26 cellular contexts compared by ENCODE assay signal in genomic region chr2:112819081-112819480, GRCh38. TPM values are rescaled to one million over a fixed set of nuclear protein-coding genes. Genes with fewer than 3 reads are reported as not detected.
A peak's percentile ranks its signal among the peaks of the same experiment; 100 is the strongest.
DNase-seq lines count a peak whose midpoint lies in the region; ATAC-seq, FAIRE-seq and TF ChIP-seq lines count a peak whose summit lies in the region.
"Had no signal": no experiment of that assay in that cellular context is flagged by ENCODE, and none has a peak within 500 bp of the region (broad histone marks: within the 10 kb centered on the region; RNA-seq: fewer than 3 reads in every experiment).

No MANE protein-coding gene starts in this region.

- H3K9ac ChIP-seq in HepG2 (ENCODE audit: insufficient read depth, low read depth, low read length), result peak overlapping the region; percentile 71; the same call in 1 of the 2 replicates
- H3K9ac ChIP-seq: BLaER1 treated with 17β-estradiol and CSF1 and Interleukin-3, amounts not matched to agents 10 nM and 100 nM; KMS-11 had no signal

- peaks cover 13% of the 10 kb centered on the region for H3K4me1 Mint-ChIP-seq in type B pancreatic cell (ENCODE audit: unreplicated experiment)

- no peaks in the 10 kb centered on the region for H3K36me3 ChIP-seq in HepG2 (replicated peaks in 1 of 2; ENCODE audit: control insufficient read depth in 1 of 2, insufficient read depth in 2 of 2, low read length in 2 of 2)
- H3K36me3 ChIP-seq: BLaER1 treated with 17β-estradiol and CSF1 and Interleukin-3, amounts not matched to agents 10 nM and 100 nM had no signal

- peak overlapping the region; percentile 19 for H3K27ac Mint-ChIP-seq in type B pancreatic cell
- H3K27ac Mint-ChIP-seq: CD4-positive, alpha-beta T cell; IgD-negative memory B cell had no signal

- no peak for ATAC-seq in HepG2
- ATAC-seq: HCT116 had no signal

- 85% methylated on average over 7 of the region's 7 CpGs for whole genome bisulfite sequencing in HepG2 (ENCODE audit: low lambda C conversion rate)

- no peak for TF ChIP-seq RAD21 in HepG2 (CRISPR knock-in tag; IDR thresholded peaks at IDR 0.05)

- POLR2A ChIA-PET in RWPE1 (lab: Yijun Ruan, JAX; ENCODE audit: low non-redundant PET), result interaction anchor here (0.7 kb wide), 1 partner anchor 35 kb away, joined by 7 read pairs; the partner anchor contains the start of gene IL1A
- POLR2A ChIA-PET in HepG2 (lab: Yijun Ruan, JAX), result interaction anchor here (2.3 kb wide), 1 partner anchor 10 kb away, joined by 10 read pairs; no protein-coding TSS in a partner anchor

- no peak overlapping the region for H3K4me3 Mint-ChIP-seq in type B pancreatic cell
- H3K4me3 Mint-ChIP-seq: CD4-positive, alpha-beta T cell; IgD-negative memory B cell had no signal

- H3K36me3 Mint-ChIP-seq in type B pancreatic cell, result peaks cover 4% of the 10 kb centered on the region

- TF ChIP-seq POLR2A in HepG2 (IDR thresholded peaks at IDR 0.05; ENCODE audit: insufficient read depth in 1 of 2, low read depth in 2 of 2, low read length in 2 of 2), result no peak

- peak overlapping the region; percentile 67; the same call in 1 of the 2 replicates for H3K4me2 ChIP-seq in HepG2 (ENCODE audit: low read depth, low read length)
- H3K4me2 ChIP-seq: BLaER1 treated with 17β-estradiol and CSF1 and Interleukin-3, amounts not matched to agents 10 nM and 100 nM; KMS-11 had no signal

- no peak for TF ChIP-seq EP300 in HepG2 (IDR thresholded peaks at IDR 0.05; ENCODE audit: low read depth in 2 of 2, low read length in 2 of 2)
- no peak for TF ChIP-seq EP300 in HepG2 (CRISPR knock-in tag; IDR thresholded peaks at IDR 0.05; ENCODE audit: borderline replicate concordance)

- H3K9me3 ChIP-seq in HepG2 (ENCODE audit: low read length), result no peaks in the 10 kb centered on the region

- H3K4me3 ChIP-seq in HepG2 (replicated peaks in 1 of 3; ENCODE audit: insufficient read depth in 1 of 3, low read depth in 2 of 3, low read length in 3 of 3), result no peak overlapping the region
- H3K4me3 ChIP-seq: BLaER1 treated with 17β-estradiol and CSF1 and Interleukin-3, amounts not matched to agents 10 nM and 100 nM had no signal

- intact Hi-C loops in HepG2 (cut with micrococcal nuclease; ENCODE audit: unreplicated experiment), result loop anchor here (2.0 kb wide), 1 partner anchor 14 kb away; no protein-coding TSS in a partner anchor

- H3K27ac ChIP-seq in RWPE1, result peak overlapping the region; percentile 30
- peak overlapping the region; percentile 91 for H3K27ac ChIP-seq in HepG2 (ENCODE audit: extremely low read length, insufficient read depth, low read length)
- H3K27ac ChIP-seq: BLaER1 treated with 17β-estradiol and CSF1 and Interleukin-3, amounts not matched to agents 10 nM and 100 nM; KMS-11 had no signal

- H3K27me3 Mint-ChIP-seq in type B pancreatic cell, result peaks cover 20% of the 10 kb centered on the region
- H3K27me3 Mint-ChIP-seq: CD4-positive, alpha-beta T cell; IgD-negative memory B cell had no signal

- FAIRE-seq in HepG2 (lab: Jason Lieb, UNC), result no peak
- FAIRE-seq: A204.1, GM12891, GM19239 had no signal

- BruUV-seq in HepG2 (replicated peaks; lab: Mats Ljungman, UMichigan), result no TSS peak

- H3K27me3 ChIP-seq in HepG2 (ENCODE audit: control insufficient read depth in 1 of 2, insufficient read depth in 2 of 2, low read length in 2 of 2), result no peaks in the 10 kb centered on the region
- H3K27me3 ChIP-seq: BLaER1 treated with 17β-estradiol and CSF1 and Interleukin-3, amounts not matched to agents 10 nM and 100 nM had no signal

- DNase-seq in RWPE1 (ENCODE audit: low spot score) (no peak), HepG2 (ENCODE audit: low spot score) (no peak), type B pancreatic cell (ENCODE audit: extremely low spot score, unreplicated experiment) (no peak), NCI-H526 treated with DMSO at 0.1 percent for 48 hours (lab: John Stamatoyannopoulos, UW) (no peak), Kasumi-1 (lab: John Stamatoyannopoulos, UW) (no peak)
- DNase-seq: CD4-positive, alpha-beta T cell; COR-L47; DMS79; EL; GDM1; NCI-H1048; NCI-H1417; NCI-H1694; NCI-H2081; NCI-H2227 treated with DMSO at 0.1 percent for 48 hours; NCI-H69; RPMI8226; SHP77 treated with DMSO at 0.1 percent for 48 hours had no signal

- H3K9me3 Mint-ChIP-seq in type B pancreatic cell, result no peaks in the 10 kb centered on the region
- H3K9me3 Mint-ChIP-seq: CD4-positive, alpha-beta T cell; IgD-negative memory B cell had no signal

- in situ Hi-C loops in HepG2 (cut with HindIII; ENCODE audit: extremely low pct_ligation_motif_present, low pct_unique_long_range_greater_than_20kb), result no loop called here

- no peaks in the 10 kb centered on the region for H4K20me1 ChIP-seq in HepG2 (ENCODE audit: insufficient read depth, low read length)
- H4K20me1 ChIP-seq: BLaER1 treated with 17β-estradiol and CSF1 and Interleukin-3, amounts not matched to agents 10 nM and 100 nM had no signal

- H3K79me2 ChIP-seq in HepG2 (ENCODE audit: insufficient read depth, low read length), result no peaks in the 10 kb centered on the region

- peaks cover 75% of the 10 kb centered on the region for H3K4me1 ChIP-seq in HepG2 (ENCODE audit: insufficient read depth, low read length)

- H2AFZ ChIP-seq in HepG2 (ENCODE audit: low read length), result no peak overlapping the region

- CTCF ChIA-PET in RWPE1 (lab: Yijun Ruan, JAX) (interaction anchor here (0.6 kb wide), 1 partner anchor 10 kb away, joined by 3 read pairs; no protein-coding TSS in a partner anchor), HepG2 (lab: Yijun Ruan, JAX; ENCODE audit: low intra/inter-chr PET ratio, low total read pairs) (no interaction called here)

- TF ChIP-seq CTCF in RWPE1 (conservative IDR thresholded peaks at IDR 0.05; ENCODE audit: low read depth), result no peak
- TF ChIP-seq CTCF in HepG2 (CRISPR knock-in tag; IDR thresholded peaks at IDR 0.05), result no peak
- TF ChIP-seq CTCF in type B pancreatic cell (conservative IDR thresholded peaks at IDR 0.05), result no peak

RNA-seq across cellular contexts. Expression of gene IL1B, which starts 17.5 kb away (rescaled TPM):
- total RNA-seq in HepG2 (2016; rRNA removed; fragmentation: Illumina TruSeq; extraction: Trizol), result not detected in 2 replicates
- total RNA-seq in HepG2 (2016; cell fraction: cytosol; rRNA removed; fragmentation: Illumina TruSeq; extraction: Trizol; ENCODE audit: low read depth), result not detected in 2 replicates
- not detected in 2 replicates for total RNA-seq in HepG2 (2016; cell fraction: insoluble cytoplasmic fraction; rRNA removed; fragmentation: Illumina TruSeq; extraction: Trizol)
- not detected in 2 replicates for total RNA-seq in HepG2 (2016; cell fraction: membrane; rRNA removed; fragmentation: Illumina TruSeq; extraction: Trizol)
- total RNA-seq in HepG2 (2016; cell fraction: nucleus; rRNA removed; fragmentation: Illumina TruSeq; extraction: Trizol), result not detected in 2 replicates
- 0.08 and 0.18 TPM in 2 replicates for polyA plus RNA-seq in HepG2 (2011; rRNA removed)
- 0.03 and 0.04 TPM in 2 replicates for polyA plus RNA-seq in HepG2 (2011; cell fraction: cytosol; rRNA removed)
- not detected in 2 replicates for polyA plus RNA-seq in HepG2 (2011; cell fraction: nucleus; rRNA removed)
- 0.11 and 0.20 TPM in 2 replicates for polyA plus RNA-seq in HepG2 (2012)
- not detected in 2 replicates for polyA plus RNA-seq in HepG2 (2016; cell fraction: cytosol; fragmentation: Illumina TruSeq; extraction: Trizol; ENCODE audit: low read depth)
- polyA plus RNA-seq in HepG2 (2016; cell fraction: insoluble cytoplasmic fraction; fragmentation: Illumina TruSeq; extraction: Trizol; ENCODE audit: low read depth), result not detected in 2 replicates
- polyA plus RNA-seq in HepG2 (2016; cell fraction: membrane; fragmentation: Illumina TruSeq; extraction: Trizol; ENCODE audit: low read depth), result not detected in 2 replicates
- polyA plus RNA-seq in HepG2 (2016; cell fraction: nucleus; fragmentation: Illumina TruSeq; extraction: Trizol; ENCODE audit: insufficient read depth, low read depth), result not detected in 2 replicates
- polyA minus RNA-seq in HepG2 (2011; rRNA and poly(A)+ RNA removed; ENCODE audit: low replicate concordance), result 2.7 TPM in 1 of 2 replicates, not detected in the other
- polyA minus RNA-seq in HepG2 (2011; cell fraction: cytosol; rRNA and poly(A)+ RNA removed), result not detected in 2 replicates
- polyA minus RNA-seq in HepG2 (2011; cell fraction: nucleus; rRNA and poly(A)+ RNA removed), result not detected in 2 replicates
- total RNA-seq in type B pancreatic cell (ENCODE audit: low replicate concordance), result 0.46 and 0.76 TPM in 2 replicates
- total RNA-seq: H4 had no signal
- polyA plus RNA-seq: IgD-negative memory B cell had no signal

RNA-seq across cellular contexts. Expression of gene IL1A, which starts 34.8 kb away (rescaled TPM):
- not detected in 2 replicates for total RNA-seq in HepG2 (2016; rRNA removed; fragmentation: Illumina TruSeq; extraction: Trizol)
- not detected in 2 replicates for total RNA-seq in HepG2 (2016; cell fraction: cytosol; rRNA removed; fragmentation: Illumina TruSeq; extraction: Trizol; ENCODE audit: low read depth)
- not detected in 2 replicates for total RNA-seq in HepG2 (2016; cell fraction: insoluble cytoplasmic fraction; rRNA removed; fragmentation: Illumina TruSeq; extraction: Trizol)
- total RNA-seq in HepG2 (2016; cell fraction: membrane; rRNA removed; fragmentation: Illumina TruSeq; extraction: Trizol), result not detected in 2 replicates
- total RNA-seq in HepG2 (2016; cell fraction: nucleus; rRNA removed; fragmentation: Illumina TruSeq; extraction: Trizol), result not detected in 2 replicates
- not detected in 2 replicates for polyA plus RNA-seq in HepG2 (2011; rRNA removed)
- not detected in 2 replicates for polyA plus RNA-seq in HepG2 (2011; cell fraction: cytosol; rRNA removed)
- polyA plus RNA-seq in HepG2 (2011; cell fraction: nucleus; rRNA removed), result not detected in 2 replicates
- 0.05 and 0.07 TPM in 2 replicates for polyA plus RNA-seq in HepG2 (2012)
- not detected in 2 replicates for polyA plus RNA-seq in HepG2 (2016; cell fraction: cytosol; fragmentation: Illumina TruSeq; extraction: Trizol; ENCODE audit: low read depth)
- polyA plus RNA-seq in HepG2 (2016; cell fraction: insoluble cytoplasmic fraction; fragmentation: Illumina TruSeq; extraction: Trizol; ENCODE audit: low read depth), result not detected in 2 replicates
- polyA plus RNA-seq in HepG2 (2016; cell fraction: membrane; fragmentation: Illumina TruSeq; extraction: Trizol; ENCODE audit: low read depth), result not detected in 2 replicates
- polyA plus RNA-seq in HepG2 (2016; cell fraction: nucleus; fragmentation: Illumina TruSeq; extraction: Trizol; ENCODE audit: insufficient read depth, low read depth), result not detected in 2 replicates
- 0.33 TPM in 1 of 2 replicates, not detected in the other for polyA minus RNA-seq in HepG2 (2011; rRNA and poly(A)+ RNA removed; ENCODE audit: low replicate concordance)
- not detected in 2 replicates for polyA minus RNA-seq in HepG2 (2011; cell fraction: cytosol; rRNA and poly(A)+ RNA removed)
- not detected in 2 replicates for polyA minus RNA-seq in HepG2 (2011; cell fraction: nucleus; rRNA and poly(A)+ RNA removed)
- 0.60 and 1.6 TPM in 2 replicates for total RNA-seq in type B pancreatic cell (ENCODE audit: low replicate concordance)
- total RNA-seq: CD4-positive, alpha-beta T cell had no signal
- polyA plus RNA-seq: IgD-negative memory B cell had no signal

RNA-seq across cellular contexts. Expression of gene CKAP2L, which starts 54.7 kb away (rescaled TPM):
- total RNA-seq in HepG2 (2016; rRNA removed; fragmentation: Illumina TruSeq; extraction: Trizol) (9.5 and 21.5 TPM in 2 replicates), type B pancreatic cell (ENCODE audit: low replicate concordance) (9.7 and 25.4 TPM in 2 replicates)
- total RNA-seq in HepG2 (2016; cell fraction: cytosol; rRNA removed; fragmentation: Illumina TruSeq; extraction: Trizol; ENCODE audit: low read depth), result 1.4 and 1.7 TPM in 2 replicates
- 10.3 and 20.5 TPM in 2 replicates for total RNA-seq in HepG2 (2016; cell fraction: insoluble cytoplasmic fraction; rRNA removed; fragmentation: Illumina TruSeq; extraction: Trizol)
- total RNA-seq in HepG2 (2016; cell fraction: membrane; rRNA removed; fragmentation: Illumina TruSeq; extraction: Trizol), result 5.6 and 6.5 TPM in 2 replicates
- total RNA-seq in HepG2 (2016; cell fraction: nucleus; rRNA removed; fragmentation: Illumina TruSeq; extraction: Trizol), result 13.3 and 18.2 TPM in 2 replicates
- 3.9 and 7.1 TPM in 2 replicates for polyA plus RNA-seq in HepG2 (2011; rRNA removed)
- polyA plus RNA-seq in HepG2 (2011; cell fraction: cytosol; rRNA removed), result 3.0 and 3.4 TPM in 2 replicates
- 2.3 and 2.6 TPM in 2 replicates for polyA plus RNA-seq in HepG2 (2011; cell fraction: nucleus; rRNA removed)
- 5.5 and 10.6 TPM in 2 replicates for polyA plus RNA-seq in HepG2 (2012)
- 0.46 and 0.79 TPM in 2 replicates for polyA plus RNA-seq in HepG2 (2016; cell fraction: cytosol; fragmentation: Illumina TruSeq; extraction: Trizol; ENCODE audit: low read depth)
- 15.6 and 16.8 TPM in 2 replicates for polyA plus RNA-seq in HepG2 (2016; cell fraction: insoluble cytoplasmic fraction; fragmentation: Illumina TruSeq; extraction: Trizol; ENCODE audit: low read depth)
- polyA plus RNA-seq in HepG2 (2016; cell fraction: membrane; fragmentation: Illumina TruSeq; extraction: Trizol; ENCODE audit: low read depth), result 2.4 and 2.7 TPM in 2 replicates
- 10.7 and 13.0 TPM in 2 replicates for polyA plus RNA-seq in HepG2 (2016; cell fraction: nucleus; fragmentation: Illumina TruSeq; extraction: Trizol; ENCODE audit: insufficient read depth, low read depth)
- 6.2 and 8.6 TPM in 2 replicates for polyA minus RNA-seq in HepG2 (2011; rRNA and poly(A)+ RNA removed; ENCODE audit: low replicate concordance)
- polyA minus RNA-seq in HepG2 (2011; cell fraction: cytosol; rRNA and poly(A)+ RNA removed), result 5.6 and 8.0 TPM in 2 replicates
- polyA minus RNA-seq in HepG2 (2011; cell fraction: nucleus; rRNA and poly(A)+ RNA removed), result 13.3 and 20.0 TPM in 2 replicates
- polyA plus RNA-seq: IgD-negative memory B cell had no signal
